ENCODE assay signal across 9 cellular contexts in the genomic region with DNA sequence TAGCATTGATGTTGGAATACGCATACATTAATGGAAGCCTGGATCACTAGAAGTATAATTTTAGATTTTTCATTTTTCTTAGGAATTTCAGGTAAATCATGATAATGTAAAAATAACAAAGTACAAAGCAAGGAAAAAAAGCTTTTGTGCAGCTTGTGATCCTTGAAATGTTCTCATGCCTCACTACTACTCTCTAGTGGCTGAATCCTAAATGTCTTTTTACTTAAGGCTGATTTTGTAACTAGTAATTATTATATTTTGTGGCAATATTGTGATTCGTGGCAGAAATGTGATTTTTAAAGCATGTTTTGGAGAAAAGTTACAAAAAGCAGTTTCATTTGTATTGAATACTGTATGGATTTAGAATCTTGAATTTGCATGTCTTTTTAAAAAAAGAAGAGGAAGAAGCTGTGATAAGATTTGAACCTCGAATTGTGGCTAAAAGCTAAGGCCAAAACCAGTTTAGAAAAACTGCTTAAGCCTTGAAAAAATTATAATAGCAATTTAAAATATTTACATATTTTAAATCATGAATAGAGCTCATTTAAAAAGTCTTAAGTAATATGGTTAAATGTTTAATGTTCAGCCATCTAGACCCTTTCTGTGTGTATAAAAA. TPM values are rescaled to one million over a fixed set of nuclear protein-coding genes. Genes with fewer than 3 reads are reported as not detected.
A peak's percentile ranks its signal among the peaks of the same experiment; 100 is the strongest.
DNase-seq lines count a peak whose midpoint lies in the region; ATAC-seq, FAIRE-seq and TF ChIP-seq lines count a peak whose summit lies in the region.
"Had no signal": no experiment of that assay in that cellular context is flagged by ENCODE, and none has a peak within 500 bp of the region (broad histone marks: within the 10 kb centered on the region; RNA-seq: fewer than 3 reads in every experiment).

No MANE protein-coding gene starts in this region.

- no peak overlapping the region for H3K27ac ChIP-seq in pancreas

- H3K4me1 ChIP-seq in pancreas: no peaks in the 10 kb centered on the region

- intact Hi-C loops in pancreas (cut with DNase I) (no loop called here), left colon (cut with DNase I, micrococcal nuclease) (no loop called here)

- no peaks in the 10 kb centered on the region for H3K27me3 ChIP-seq in pancreas

- DNase-seq in GM12865 (ENCODE audit: low read depth): peak; percentile 29
- DNase-seq in NCI-H2171 (lab: John Stamatoyannopoulos, UW): peak; percentile 3
- no peak for DNase-seq in pancreas
- no peak for DNase-seq in left colon
- DNase-seq: stimulated activated CD4-positive, alpha-beta T cell treated with anti-CD3 and anti-CD28 coated beads, Interleukin-2, amount 100 ng/mL, for 24 hours had no signal

- H3K36me3 ChIP-seq in pancreas: peaks cover 0 to 31% (median 7%) of the 10 kb centered on the region in 3 donors

- WGBS in pancreas, 2 donors: 46 to 48% methylated on average over 3 of the region's 3 CpGs

- peak; percentile 10 for FAIRE-seq in colon (lab: Jason Lieb, UNC)
- FAIRE-seq in pancreas (lab: Jason Lieb, UNC): peak; percentile 53

- H3K4me3 ChIP-seq in GM12865 (ENCODE audit: low read depth, low read length) (no peak overlapping the region), pancreas (no peak overlapping the region)

- ATAC-seq in pancreas (peak in 3 of 4 donors; percentile 44 to 66 (median 47)), left colon (no peak), HG02885 (IDR thresholded peaks at IDR 0.05; ENCODE audit: poor library complexity, unreplicated experiment) (no peak), HG03571 (IDR thresholded peaks at IDR 0.05; ENCODE audit: unreplicated experiment) (no peak), GM18498 (IDR thresholded peaks at IDR 0.05; ENCODE audit: unreplicated experiment) (no peak)

- TF ChIP-seq CTCF in GM12865 (IDR thresholded peaks at IDR 0.05; ENCODE audit: insufficient read depth, low read depth, low read length, missing control alignments): peak; percentile 30
- TF ChIP-seq CTCF in pancreas (IDR thresholded peaks at IDR 0.05): peak in 2 of 4 donors; percentile 16 to 20

- H3K9me3 ChIP-seq in pancreas: no peaks in the 10 kb centered on the region

RNA-seq across cellular contexts. Expression of a gene that starts 39.0 kb away (rescaled TPM):
- 10 to 100 TPM; 29.4 to 48.2 (median 36.7) TPM for total RNA-seq in pancreas
- 10 to 100 TPM; 19.9 to 36.4 TPM for polyA plus RNA-seq in pancreas
- total RNA-seq in left colon: 10 to 100 TPM; 55.1 to 69.1 TPM

Comparison
In these comparisons a context has a peak if more than half of its experiments do, and no peak if none do; other contexts are left out.
1. DNase-seq: peak in GM12865 (single experiment) and NCI-H2171 (single experiment); none in pancreas (0 of 6) and left colon (0 of 2).
2. ATAC-seq: peak in pancreas (3 of 4); none in left colon (single experiment), HG02885 (single experiment), HG03571 (single experiment) and GM18498 (single experiment).